21 cellular contexts compared by ENCODE assay signal in genomic region chr10:59655309-59655708, GRCh38. TPM values are rescaled to one million over a fixed set of nuclear protein-coding genes. Genes with fewer than 3 reads are reported as not detected.
DNase-seq lines count a peak whose midpoint lies in the region; ATAC-seq and TF ChIP-seq lines count a peak whose summit lies in the region.
"Had no signal": no experiment of that assay in that cellular context is flagged by ENCODE, and none has a peak within 500 bp of the region (broad histone marks: within the 10 kb centered on the region; RNA-seq: fewer than 3 reads in every experiment).

No MANE protein-coding gene starts in this region.

- no peak overlapping the region for H3K4me3 Mint-ChIP-seq in activated T-cell treated with anti-CD3 and anti-CD28 coated beads, Interleukin-2, amount 50 U/mL, for 4 hours
- H3K4me3 Mint-ChIP-seq: B cell, CD14-positive monocyte had no signal

- no peaks in the 10 kb centered on the region for H3K36me3 ChIP-seq in KMS-11 (ENCODE audit: insufficient read depth)
- H3K36me3 ChIP-seq in thyroid gland, result no peaks in the 10 kb centered on the region
- H3K36me3 ChIP-seq: MG63 had no signal

- peaks cover 10% of the 10 kb centered on the region for H3K4me1 Mint-ChIP-seq in activated T-cell treated with anti-CD3 and anti-CD28 coated beads, Interleukin-2, amount 50 U/mL, for 4 hours (ENCODE audit: low read depth)

- H2AFZ ChIP-seq in KMS-11 (ENCODE audit: low read depth), result no peak overlapping the region

- H3K4me1 ChIP-seq in KMS-11 (ENCODE audit: low read depth, poor library complexity, severe bottlenecking), result peaks cover 28% of the 10 kb centered on the region
- peaks cover 0 to 11% of the 10 kb centered on the region in 2 donors for H3K4me1 ChIP-seq in thyroid gland

- no peak overlapping the region for H3K9ac ChIP-seq in KMS-11

- DNase-seq in dermis blood vessel endothelial cell (peak; percentile 7), glomerular endothelial cell (ENCODE audit: extremely low read depth, low read depth, low spot score) (peak; percentile 12), cerebellum (ENCODE audit: low spot score) (no peak), thyroid gland (no peak)
- DNase-seq in activated T-cell treated with anti-CD3 and anti-CD28 coated beads, Interleukin-2, amount 50 U/mL, for 4 hours, result no peak
- DNase-seq: Calu3, DMS79 treated with DMSO at 0.1 percent for 48 hours, KBM-7, MG63, NCI-H1417, NCI-H1694, NCI-H2081, NCI-H2227 treated with DMSO at 0.1 percent for 48 hours, NCI-H526 treated with DMSO at 0.1 percent for 48 hours, SHP77 had no signal

- 0 out of 2 replicates have a peak overlapping the region, but pooled peaks have one; percentile 14 for H3K27ac ChIP-seq in KMS-11
- H3K27ac ChIP-seq in thyroid gland, result no peak overlapping the region
- H3K27ac ChIP-seq: RWPE1 had no signal

- H3K9me3 ChIP-seq in thyroid gland, result no peaks in the 10 kb centered on the region
- H3K9me3 ChIP-seq: MG63 had no signal

- H3K27me3 ChIP-seq in KMS-11 (ENCODE audit: insufficient read depth, low read depth), result no peaks in the 10 kb centered on the region
- H3K27me3 ChIP-seq in thyroid gland, result no peaks in the 10 kb centered on the region
- H3K27me3 ChIP-seq: MG63 had no signal

- ATAC-seq in activated T-cell treated with anti-CD3 and anti-CD28 coated beads, Interleukin-2, amount 50 U/mL, for 4 hours, result no peak
- ATAC-seq in GM21786 (IDR thresholded peaks at IDR 0.05; ENCODE audit: unreplicated experiment), result no peak
- ATAC-seq: Panc1 had no signal

- H3K79me2 ChIP-seq in KMS-11 (ENCODE audit: insufficient read depth, low read depth), result no peaks in the 10 kb centered on the region

- TF ChIP-seq POLR2A in thyroid gland (IDR thresholded peaks at IDR 0.05), result no peak

- no peak overlapping the region for H3K4me3 ChIP-seq in KMS-11 (IDR thresholded peaks at IDR 0.05; ENCODE audit: insufficient read depth, low read depth, low read length)
- no peak overlapping the region for H3K4me3 ChIP-seq in thyroid gland (replicated peaks in 1 of 3)
- H3K4me3 ChIP-seq: MG63 had no signal

- WGBS in thyroid gland, 2 donors, result 90 to 92% methylated on average over 1 of the region's 1 CpG

- no peaks in the 10 kb centered on the region for H4K20me1 ChIP-seq in KMS-11 (ENCODE audit: insufficient read depth)

- H3K9me3 Mint-ChIP-seq in activated T-cell treated with anti-CD3 and anti-CD28 coated beads, Interleukin-2, amount 50 U/mL, for 4 hours, result peaks cover 9% of the 10 kb centered on the region

- H3K36me3 Mint-ChIP-seq in activated T-cell treated with anti-CD3 and anti-CD28 coated beads, Interleukin-2, amount 50 U/mL, for 4 hours (ENCODE audit: insufficient read depth), result no peaks in the 10 kb centered on the region
- H3K36me3 Mint-ChIP-seq: CD14-positive monocyte had no signal

- peaks cover 6% of the 10 kb centered on the region for H3K27me3 Mint-ChIP-seq in activated T-cell treated with anti-CD3 and anti-CD28 coated beads, Interleukin-2, amount 50 U/mL, for 4 hours (ENCODE audit: low read depth)
- H3K27me3 Mint-ChIP-seq: B cell had no signal

- intact Hi-C loops in thyroid gland (cut with DNase I), result no loop called here

- TF ChIP-seq CTCF in KMS-11 (conservative IDR thresholded peaks at IDR 0.05; ENCODE audit: low read depth, low read length), result no peak
- no peak for TF ChIP-seq CTCF in thyroid gland (IDR thresholded peaks at IDR 0.05)

- H3K4me2 ChIP-seq in KMS-11, result peak overlapping the region; percentile 67; the same call in 1 of the 2 replicates

RNA-seq across cellular contexts. Expression of gene SLC16A9, which starts 54.3 kb away (rescaled TPM):
- total RNA-seq in dermis blood vessel endothelial cell (under 0.01 and 0.05 TPM in 2 replicates), glomerular endothelial cell (1.5 and 4.6 TPM in 2 replicates), cerebellum (19.9 TPM), thyroid gland (10 to 100 TPM; 35.6 to 63.8 (median 41.6) TPM)
- total RNA-seq in activated T-cell treated with anti-CD3 and anti-CD28 coated beads, Interleukin-2, amount 50 U/mL, for 4 hours, result 1 to 10 TPM in 2 of 3 donors, under 1 TPM in 1; 0.76 to 1.3 (median 1.1) TPM
- total RNA-seq: B cell had no signal

Comparison
In these comparisons a context has a peak if more than half of its experiments do, and no peak if none do; other contexts are left out.
1. DNase-seq: peak in dermis blood vessel endothelial cell (single experiment) and glomerular endothelial cell (single experiment); none in cerebellum (single experiment), activated T-cell treated with anti-CD3 and anti-CD28 coated beads, Interleukin-2, amount 50 U/mL, for 4 hours (single experiment) and thyroid gland (0 of 2).